ENCODE assay signal across 9 cellular contexts in the genomic region with DNA sequence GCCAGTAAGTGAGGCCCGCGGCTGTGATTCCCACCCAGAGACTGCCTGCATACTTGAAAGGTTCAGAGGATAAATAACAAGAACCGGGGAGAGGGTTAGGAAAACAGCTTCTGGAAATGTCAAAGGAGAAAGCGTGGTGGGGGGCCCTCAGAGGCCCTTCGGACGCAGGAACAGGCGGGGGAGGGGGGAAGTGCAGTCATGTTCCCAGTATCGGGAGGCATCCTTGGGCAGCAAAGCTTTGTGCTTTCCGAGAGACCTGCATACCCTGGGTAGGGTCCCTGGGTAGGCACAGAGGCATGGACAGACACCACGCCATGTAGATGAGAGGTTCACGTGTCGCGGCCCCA. TPM values are rescaled to one million over a fixed set of nuclear protein-coding genes. Genes with fewer than 3 reads are reported as not detected.
A peak's percentile ranks its signal among the peaks of the same experiment; 100 is the strongest.
DNase-seq lines count a peak whose midpoint lies in the region; TF ChIP-seq lines count a peak whose summit lies in the region.
"Had no signal": no experiment of that assay in that cellular context is flagged by ENCODE, and none has a peak within 500 bp of the region (broad histone marks: within the 10 kb centered on the region; RNA-seq: fewer than 3 reads in every experiment).

No MANE protein-coding gene starts in this region.

- peak overlapping the region; percentile 88 to 100 (median 96) for H3K4me2 ChIP-seq in BLaER1 treated with 17β-estradiol and CSF1 and Interleukin-3, amounts not matched to agents 10 nM and 100 nM

- H3K9me3 ChIP-seq in BLaER1 treated with 17β-estradiol and CSF1 and Interleukin-3, amounts not matched to agents 10 nM and 100 nM (replicated peaks in 1 of 11) = no peaks in the 10 kb centered on the region
- no peaks in the 10 kb centered on the region for H3K9me3 ChIP-seq in adrenal gland (replicated peaks in 1 of 3)
- H3K9me3 ChIP-seq in iPS-15b (ENCODE audit: control insufficient read depth, insufficient read depth, low read length) = no peaks in the 10 kb centered on the region
- no peaks in the 10 kb centered on the region for H3K9me3 ChIP-seq in prostate gland

- TF ChIP-seq POLR2A in adrenal gland (IDR thresholded peaks at IDR 0.05) = no peak
- TF ChIP-seq POLR2A in prostate gland (IDR thresholded peaks at IDR 0.05) = no peak

- H3K4me1 ChIP-seq in BLaER1 treated with 17β-estradiol and CSF1 and Interleukin-3, amounts not matched to agents 10 nM and 100 nM = peaks cover 31 to 62% (median 42%) of the 10 kb centered on the region in 10 experiments
- H3K4me1 ChIP-seq in adrenal gland (replicated peaks in 1 of 2) (peaks cover 3 to 4% of the 10 kb centered on the region in 2 donors), iPS-15b (ENCODE audit: control insufficient read depth, insufficient read depth, low read length) (no peaks in the 10 kb centered on the region), prostate gland (replicated peaks) (no peaks in the 10 kb centered on the region)

- H3K27ac ChIP-seq in BLaER1 treated with 17β-estradiol and CSF1 and Interleukin-3, amounts not matched to agents 10 nM and 100 nM = peak overlapping the region; percentile 51 to 84 (median 73); a peak in 21 of 22 replicates
- peak overlapping the region; percentile 48 to 85 (median 54) for H3K27ac ChIP-seq in adrenal gland
- H3K27ac ChIP-seq in prostate gland = peak overlapping the region; percentile 36 to 48

- intact Hi-C loops in adrenal gland (cut with DNase I) (no loop called here), prostate gland (cut with DNase I) (no loop called here)

- peak overlapping the region; percentile 57 to 73 (median 62) for H3K4me3 ChIP-seq in BLaER1 treated with 17β-estradiol and CSF1 and Interleukin-3, amounts not matched to agents 10 nM and 100 nM
- H3K4me3 ChIP-seq in adrenal gland (peak overlapping the region in 3 of 4 donors; percentile 83 to 88 (median 85)), iPS-15b (ENCODE audit: low read depth, low read length) (peak overlapping the region; percentile 59), prostate gland (peak overlapping the region; percentile 21 to 30)

- peaks cover 0 to 24% (median 0%) of the 10 kb centered on the region in 11 experiments; a peak in 5 of 22 replicates for H3K36me3 ChIP-seq in BLaER1 treated with 17β-estradiol and CSF1 and Interleukin-3, amounts not matched to agents 10 nM and 100 nM
- no peaks in the 10 kb centered on the region for H3K36me3 ChIP-seq in adrenal gland (replicated peaks in 1 of 2)
- no peaks in the 10 kb centered on the region for H3K36me3 ChIP-seq in iPS-15b (ENCODE audit: control insufficient read depth, insufficient read depth, low read length)
- H3K36me3 ChIP-seq in prostate gland = peaks cover 0 to 7% of the 10 kb centered on the region in 2 donors

- peaks cover 0 to 28% (median 18%) of the 10 kb centered on the region in 11 experiments; a peak in 11 of 22 replicates for H3K27me3 ChIP-seq in BLaER1 treated with 17β-estradiol and CSF1 and Interleukin-3, amounts not matched to agents 10 nM and 100 nM
- H3K27me3 ChIP-seq in adrenal gland = no peaks in the 10 kb centered on the region
- peaks cover 91% of the 10 kb centered on the region for H3K27me3 ChIP-seq in iPS-15b (ENCODE audit: control insufficient read depth, insufficient read depth, low read length)
- no peaks in the 10 kb centered on the region for H3K27me3 ChIP-seq in prostate gland (replicated peaks; ENCODE audit: insufficient read depth)

- peak overlapping the region; percentile 70 to 86 (median 80) for H3K9ac ChIP-seq in BLaER1 treated with 17β-estradiol and CSF1 and Interleukin-3, amounts not matched to agents 10 nM and 100 nM
- no peak overlapping the region for H3K9ac ChIP-seq in iPS-15b (ENCODE audit: low read depth, low read length)

- TF ChIP-seq CTCF in adrenal gland (IDR thresholded peaks at IDR 0.05) (no peak), prostate gland (IDR thresholded peaks at IDR 0.05) (no peak)

- H4K20me1 ChIP-seq in BLaER1 treated with 17β-estradiol and CSF1 and Interleukin-3, amounts not matched to agents 10 nM and 100 nM = peaks cover 0 to 10% (median 0%) of the 10 kb centered on the region in 11 experiments; a peak in 1 of 22 replicates

- DNase-seq in adrenal gland = no peak
- DNase-seq in prostate gland (ENCODE audit: low spot score) = no peak
- DNase-seq in stimulated activated CD4-positive, alpha-beta T cell treated with anti-CD3 and anti-CD28 coated beads, Interleukin-4, amount 100 ng/mL, for 24 hours = no peak
- no peak for DNase-seq in NCI-H2029 (lab: John Stamatoyannopoulos, UW)
- DNase-seq in NCI-H748 treated with DMSO at 0.1 percent for 48 hours (lab: John Stamatoyannopoulos, UW) = no peak
- no peak for DNase-seq in DMS 273 treated with DMSO at 0.1 percent for 48 hours (lab: John Stamatoyannopoulos, UW)
- DNase-seq: effector CD8-positive, alpha-beta T cell had no signal

- WGBS in adrenal gland, 4 donors = 18 to 28% (median 22%) methylated on average over 10 to 13 of the region's 13 CpGs
- WGBS in prostate gland = 41% methylated on average over 13 of the region's 13 CpGs

RNA-seq across cellular contexts. Expression of a gene that starts 21.4 kb away (rescaled TPM):
- total RNA-seq in adrenal gland = 1 to 10 TPM in 5 of 8 donors, under 1 TPM in 3; 0.52 to 3.1 (median 1.3) TPM
- 1 to 10 TPM in 2 of 3 donors, under 1 TPM in 1; 0.29 to 1.2 (median 1.0) TPM for polyA plus RNA-seq in adrenal gland
- total RNA-seq in prostate gland = 10 to 100 TPM; 11.9 to 25.2 TPM

Comparison
In these comparisons a context has a peak if more than half of its experiments do, and no peak if none do; other contexts are left out.
1. H3K4me3 ChIP-seq: peak in every context shown above with its lines; median percentile 85 in adrenal gland; 62 in BLaER1 treated with 17β-estradiol and CSF1 and Interleukin-3, amounts not matched to agents 10 nM and 100 nM; 59 in iPS-15b; 26 in prostate gland.